17 cellular contexts compared by ENCODE assay signal in genomic region chr11:120258661-120259060, GRCh38. TPM values are rescaled to one million over a fixed set of nuclear protein-coding genes. Genes with fewer than 3 reads are reported as not detected.
A peak's percentile ranks its signal among the peaks of the same experiment; 100 is the strongest.
DNase-seq lines count a peak whose midpoint lies in the region; ATAC-seq, FAIRE-seq and TF ChIP-seq lines count a peak whose summit lies in the region.
"Had no signal": no experiment of that assay in that cellular context is flagged by ENCODE, and none has a peak within 500 bp of the region (broad histone marks: within the 10 kb centered on the region; RNA-seq: fewer than 3 reads in every experiment).

No MANE protein-coding gene starts in this region.

- in situ Hi-C loops in astrocyte of the cerebellum (cut with HindIII; ENCODE audit: low sequenced_read_pairs) = loop anchor here (5.0 kb wide), 1 partner anchor 61 kb away; no protein-coding TSS in a partner anchor

- peaks cover 18% of the 10 kb centered on the region for H3K4me1 ChIP-seq in parathyroid adenoma
- H3K4me1 ChIP-seq in prostate gland (replicated peaks) = no peaks in the 10 kb centered on the region

- DNase-seq in GM12864 (ENCODE audit: low read depth) (no peak), HFF-Myc (ENCODE audit: extremely low read depth, low read depth) (no peak), astrocyte of the cerebellum (ENCODE audit: low read depth) (no peak), glomerular visceral epithelial cell (ENCODE audit: extremely low spot score) (no peak), GM12892 (ENCODE audit: insufficient read length) (no peak), prostate gland (ENCODE audit: low spot score) (no peak)
- DNase-seq: CD4-positive, alpha-beta T cell; GF-D8; GM23248; IMR-90; NCI-H1436 treated with DMSO at 0.1 percent for 48 hours; NCI-H2081; NCI-H2227 treated with DMSO at 0.1 percent for 48 hours; NCI-H69 had no signal

- TF ChIP-seq POLR2A in GM12892 (IDR thresholded peaks at IDR 0.05; ENCODE audit: low read depth, low read length) (no peak), prostate gland (IDR thresholded peaks at IDR 0.05) (no peak)

- H2AFZ ChIP-seq in parathyroid adenoma = no peak overlapping the region
- H2AFZ ChIP-seq: GM23248 had no signal

- no peak overlapping the region for H3K4me3 ChIP-seq in GM12864 (ENCODE audit: low read depth, low read length)
- no peak overlapping the region for H3K4me3 ChIP-seq in HFF-Myc (replicated peaks; ENCODE audit: low read depth, low read length)
- no peak overlapping the region for H3K4me3 ChIP-seq in astrocyte of the cerebellum (ENCODE audit: low read depth, low read length)
- H3K4me3 ChIP-seq in parathyroid adenoma (ENCODE audit: low read depth, low read length) = no peak overlapping the region
- no peak overlapping the region for H3K4me3 ChIP-seq in prostate gland
- H3K4me3 ChIP-seq: GM23248 had no signal

- no peak overlapping the region for H3K4me2 ChIP-seq in parathyroid adenoma (ENCODE audit: low read length)

- no peak overlapping the region for H3K9ac ChIP-seq in parathyroid adenoma
- H3K9ac ChIP-seq: GM23248 had no signal

- H3K9me3 ChIP-seq in parathyroid adenoma (ENCODE audit: control insufficient read depth, low read length) = no peaks in the 10 kb centered on the region
- H3K9me3 ChIP-seq in prostate gland = no peaks in the 10 kb centered on the region

- no peaks in the 10 kb centered on the region for H3K36me3 ChIP-seq in parathyroid adenoma (ENCODE audit: control insufficient read depth, insufficient read depth, low read length)
- H3K36me3 ChIP-seq in prostate gland = no peaks in the 10 kb centered on the region

- H3K79me2 ChIP-seq in parathyroid adenoma = peaks cover 7% of the 10 kb centered on the region

- no peak for ATAC-seq in HG03354 (IDR thresholded peaks at IDR 0.05; ENCODE audit: poor library complexity, severe bottlenecking, unreplicated experiment)

- FAIRE-seq in GM12892 (lab: Jason Lieb, UNC) = no peak
- FAIRE-seq: D721Med had no signal

- H3K27me3 ChIP-seq in parathyroid adenoma (ENCODE audit: control insufficient read depth, insufficient read depth, low read length) (no peaks in the 10 kb centered on the region), prostate gland (replicated peaks; ENCODE audit: insufficient read depth) (no peaks in the 10 kb centered on the region)

- intact Hi-C loops in prostate gland (cut with DNase I) = no loop called here

- H3K27ac ChIP-seq in parathyroid adenoma (no peak overlapping the region), prostate gland (no peak overlapping the region)
- H3K27ac ChIP-seq: GM23248 had no signal

- 90% methylated on average over 3 of the region's 3 CpGs for WGBS in prostate gland

- peak; percentile 17 for TF ChIP-seq CTCF in GM12864 (IDR thresholded peaks at IDR 0.05; ENCODE audit: low read depth, low read length, missing control alignments)
- TF ChIP-seq CTCF in HFF-Myc (IDR thresholded peaks at IDR 0.05; ENCODE audit: low read depth, low read length, missing control alignments) = peak; percentile 14
- peak; percentile 8 for TF ChIP-seq CTCF in astrocyte of the cerebellum (IDR thresholded peaks at IDR 0.05; ENCODE audit: low read depth, low read length, missing control alignments)
- TF ChIP-seq CTCF in parathyroid adenoma (IDR thresholded peaks at IDR 0.05) = peak; percentile 18
- TF ChIP-seq CTCF in prostate gland (IDR thresholded peaks at IDR 0.05) = no peak

RNA-seq across cellular contexts. Expression of gene POU2F3, which starts 18.7 kb away (rescaled TPM):
- polyA plus RNA-seq in GM12892 (2012; ENCODE audit: missing spikeins) = 0.68 TPM
- 1 to 10 TPM; 1.5 to 6.1 TPM for total RNA-seq in prostate gland
- total RNA-seq: CD4-positive, alpha-beta T cell; GM23248 had no signal
- polyA plus RNA-seq: GM23248 had no signal

RNA-seq across cellular contexts. Expression of gene OAF, which starts 47.8 kb away (rescaled TPM):
- 0.61 TPM for polyA plus RNA-seq in GM12892 (2012; ENCODE audit: missing spikeins)
- total RNA-seq in prostate gland = 10 to 100 TPM; 14.5 to 17.4 TPM

Comparison
In these comparisons a context has a peak if more than half of its experiments do, and no peak if none do; other contexts are left out.
1. CTCF ChIP-seq: peak in GM12864 (single experiment), HFF-Myc (single experiment), astrocyte of the cerebellum (single experiment) and parathyroid adenoma (single experiment); none in prostate gland (0 of 4).